8 cellular contexts compared by ENCODE assay signal in genomic region chr2:195515551-195515950, GRCh38.
"Had no signal": no experiment of that assay in that cellular context is flagged by ENCODE, and none has a peak within 500 bp of the region (broad histone marks: within the 10 kb centered on the region; RNA-seq: fewer than 3 reads in every experiment).

No MANE protein-coding gene starts in this region.

- H3K4me2 ChIP-seq: KMS-11 had no signal

- DNase-seq: GM23248, GOT3, H9, HCEC 1CT had no signal

- FAIRE-seq: H54, HepG2 had no signal

- H2AFZ ChIP-seq: GM23248 had no signal

- H3K4me3 ChIP-seq: GM23248 had no signal

- H3K27ac ChIP-seq: GM23248, HL-60, KMS-11 had no signal

- H3K9ac ChIP-seq: GM23248, KMS-11 had no signal

- ATAC-seq: HepG2 had no signal
